22 cellular contexts compared by ENCODE assay signal in the genomic region with DNA sequence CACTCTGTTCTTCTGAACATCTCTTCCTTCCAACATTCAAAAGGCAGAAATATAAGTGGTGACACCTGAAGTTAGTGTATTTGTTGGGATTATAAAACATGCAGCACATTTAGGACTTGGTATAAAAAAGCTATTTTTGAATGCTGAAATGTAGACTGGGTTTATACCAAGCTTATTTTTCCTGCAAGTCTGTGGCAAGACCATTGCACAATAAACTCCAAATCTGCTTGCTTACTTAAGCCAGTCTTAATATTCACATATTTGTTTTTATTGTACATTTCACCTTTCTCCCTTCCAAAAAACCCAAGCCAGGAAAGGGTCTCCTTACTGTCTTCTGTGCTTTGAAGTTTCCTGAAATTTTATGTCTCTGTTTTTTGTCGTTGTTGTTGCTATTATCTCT.
A peak's percentile ranks its signal among the peaks of the same experiment; 100 is the strongest.
DNase-seq lines count a peak whose midpoint lies in the region; ATAC-seq and TF ChIP-seq lines count a peak whose summit lies in the region.
"Had no signal": no experiment of that assay in that cellular context is flagged by ENCODE, and none has a peak within 500 bp of the region (broad histone marks: within the 10 kb centered on the region; RNA-seq: fewer than 3 reads in every experiment).

No MANE protein-coding gene starts in this region.

- peaks cover 68% of the 10 kb centered on the region for H3K4me1 ChIP-seq in GM23338 (ENCODE audit: insufficient read depth)
- peaks cover 23% of the 10 kb centered on the region for H3K4me1 ChIP-seq in adipocyte (ENCODE audit: control insufficient read depth, insufficient read depth, low read length)
- peaks cover 51 to 75% of the 10 kb centered on the region in 2 donors for H3K4me1 ChIP-seq in gastrocnemius medialis
- H3K4me1 ChIP-seq in mesenchymal stem cell (ENCODE audit: control insufficient read depth, insufficient read depth, low read depth, low read length): peaks cover 2% of the 10 kb centered on the region

- H4K8ac ChIP-seq in mesenchymal stem cell (ENCODE audit: low read length): no peak overlapping the region

- H3K14ac ChIP-seq in mesenchymal stem cell (ENCODE audit: low read length in 2 of 2): no peak overlapping the region

- H3K4me3 Mint-ChIP-seq in GM23338: no peak overlapping the region; the same call in 2 of the 3 replicates
- H3K4me3 Mint-ChIP-seq: IgD-negative memory B cell had no signal

- H3K36me3 ChIP-seq in GM23338 (ENCODE audit: insufficient read depth) (no peaks in the 10 kb centered on the region), adipocyte (ENCODE audit: control insufficient read depth, insufficient read depth, low read length, severe bottlenecking) (no peaks in the 10 kb centered on the region), gastrocnemius medialis (no peaks in the 10 kb centered on the region), mesenchymal stem cell (ENCODE audit: control insufficient read depth in 1 of 2, insufficient read depth in 2 of 2, low read depth in 1 of 2, low read length in 2 of 2) (no peaks in the 10 kb centered on the region)

- H3K27me3 ChIP-seq in GM23338 (ENCODE audit: insufficient read depth) (no peaks in the 10 kb centered on the region), adipocyte (replicated peaks; ENCODE audit: control insufficient read depth, insufficient read depth, low read length) (no peaks in the 10 kb centered on the region), gastrocnemius medialis (no peaks in the 10 kb centered on the region), mesenchymal stem cell (ENCODE audit: control insufficient read depth in 1 of 2, insufficient read depth in 1 of 2, low read length in 2 of 2) (peaks cover 0 to 17% of the 10 kb centered on the region in 2 experiments)

- peak overlapping the region; percentile 69 for H3K27ac Mint-ChIP-seq in GM23338
- H3K27ac Mint-ChIP-seq: IgD-negative memory B cell had no signal

- no peak overlapping the region for H2BK120ac ChIP-seq in mesenchymal stem cell (ENCODE audit: low read depth, low read length)

- H3K4me2 ChIP-seq in GM23338: no peak overlapping the region
- H3K4me2 ChIP-seq in mesenchymal stem cell (ENCODE audit: low read length, poor library complexity, severe bottlenecking): no peak overlapping the region

- H4K20me1 ChIP-seq in GM23338 (replicated peaks; ENCODE audit: insufficient read depth): no peaks in the 10 kb centered on the region

- H4K91ac ChIP-seq in mesenchymal stem cell (ENCODE audit: low read length): no peak overlapping the region

- TF ChIP-seq CTCF in GM23338 (conservative IDR thresholded peaks at IDR 0.05; ENCODE audit: low read depth in 2 of 2): no peak
- no peak for TF ChIP-seq CTCF in fibroblast of mammary gland (conservative IDR thresholded peaks at IDR 0.05; ENCODE audit: control insufficient read depth, insufficient read depth, low read depth, low read length)
- no peak for TF ChIP-seq CTCF in gastrocnemius medialis (IDR thresholded peaks at IDR 0.05 in 4 of 5, conservative IDR thresholded peaks at IDR 0.05 in 1 of 5)

- no peak overlapping the region for H3K23ac ChIP-seq in mesenchymal stem cell (ENCODE audit: low read length in 2 of 2)

- H3K27ac ChIP-seq in GM23338 (ENCODE audit: low read depth) (peak overlapping the region; percentile 26; the same call in 1 of the 2 replicates), gastrocnemius medialis (peak overlapping the region; percentile 55 to 78 (median 64)), mesenchymal stem cell (ENCODE audit: low read length, poor library complexity, severe bottlenecking) (no peak overlapping the region)
- H3K27ac ChIP-seq: C4-2B, HL-60 had no signal

- H2BK12ac ChIP-seq in mesenchymal stem cell (ENCODE audit: low read length in 2 of 2): no peak overlapping the region

- H2AFZ ChIP-seq in GM23338: no peak overlapping the region
- no peak overlapping the region for H2AFZ ChIP-seq in mesenchymal stem cell (ENCODE audit: low read depth, low read length)

- ATAC-seq in GM23338 (no peak), gastrocnemius medialis (peak in 1 of 2 donors; percentile 25), HG02884 (IDR thresholded peaks at IDR 0.05; ENCODE audit: unreplicated experiment) (no peak), HG02938 (IDR thresholded peaks at IDR 0.05; ENCODE audit: unreplicated experiment) (no peak)

- H3K4me3 ChIP-seq in GM23338: no peak overlapping the region
- H3K4me3 ChIP-seq in adipocyte (ENCODE audit: low read length): no peak overlapping the region
- H3K4me3 ChIP-seq in fibroblast of mammary gland (ENCODE audit: control insufficient read depth, low read depth, low read length): no peak overlapping the region
- no peak overlapping the region for H3K4me3 ChIP-seq in gastrocnemius medialis
- H3K4me3 ChIP-seq in mesenchymal stem cell (ENCODE audit: insufficient read depth in 1 of 2, low read depth in 1 of 2, low read length in 2 of 2): no peak overlapping the region

- H2AK5ac ChIP-seq in mesenchymal stem cell (ENCODE audit: low read length, severe bottlenecking): no peak overlapping the region

- H3K18ac ChIP-seq in mesenchymal stem cell (ENCODE audit: low read depth in 1 of 2, low read length in 2 of 2): no peak overlapping the region

- TF ChIP-seq POLR2A in gastrocnemius medialis (IDR thresholded peaks at IDR 0.05): no peak

- peaks cover 54% of the 10 kb centered on the region for H3K4me1 Mint-ChIP-seq in GM23338
- H3K4me1 Mint-ChIP-seq: IgD-negative memory B cell had no signal

- no peak overlapping the region for H2BK15ac ChIP-seq in mesenchymal stem cell (ENCODE audit: low read depth, poor library complexity, severe bottlenecking)

- WGBS in mesenchymal stem cell: 83% methylated on average over 1 of the region's 1 CpG

- no peaks in the 10 kb centered on the region for H3K27me3 Mint-ChIP-seq in GM23338 (ENCODE audit: insufficient read depth, low read depth, poor library complexity)

- H3K36me3 Mint-ChIP-seq in GM23338 (ENCODE audit: low read depth): no peaks in the 10 kb centered on the region
- H3K36me3 Mint-ChIP-seq: IgD-negative memory B cell had no signal

- no peaks in the 10 kb centered on the region for H3F3A ChIP-seq in GM23338 (replicated peaks; ENCODE audit: low read depth)

- peaks cover 93% of the 10 kb centered on the region for H3K79me2 ChIP-seq in GM23338 (replicated peaks; ENCODE audit: insufficient read depth)

- no peak overlapping the region for H2BK5ac ChIP-seq in mesenchymal stem cell (ENCODE audit: low read depth, low read length, poor library complexity, severe bottlenecking)

- intact Hi-C loops in gastrocnemius medialis (cut with DNase I; ENCODE audit: low total_unique reads): no loop called here

- H3K9me2 ChIP-seq in GM23338 (ENCODE audit: insufficient read depth): no peaks in the 10 kb centered on the region

- H3K9me3 Mint-ChIP-seq in GM23338: no peaks in the 10 kb centered on the region

- H3K9ac ChIP-seq in adipocyte (ENCODE audit: low read length): no peak overlapping the region
- no peak overlapping the region for H3K9ac ChIP-seq in mesenchymal stem cell (ENCODE audit: low read length)

- no peak for DNase-seq in GM23338 (ENCODE audit: low spot score)
- peak; percentile 73 for DNase-seq in adipocyte (ENCODE audit: low read depth)
- DNase-seq in fibroblast of mammary gland (ENCODE audit: low read depth): peak; percentile 1
- DNase-seq in gastrocnemius medialis: no peak
- no peak for DNase-seq in mesenchymal stem cell
- DNase-seq in NCI-H446 (lab: John Stamatoyannopoulos, UW): no peak
- DNase-seq: ACHN, AML-193, Kasumi-1, MM.1S, NCI-H1092, NCI-H146, NCI-H2081, NCI-H2171 treated with DMSO at 0.1 percent for 48 hours, NCI-H446 treated with DMSO at 0.1 percent for 48 hours, NCI-H69, Right ventricle myocardium superior had no signal

- in situ Hi-C loops in gastrocnemius medialis (cut with MboI; ENCODE audit: low sequenced_read_pairs in 4 of 4): no loop called here

- H3K79me1 ChIP-seq in mesenchymal stem cell (replicated peaks; ENCODE audit: low read length, poor library complexity, severe bottlenecking): peaks cover 1% of the 10 kb centered on the region

- H3K4ac ChIP-seq in mesenchymal stem cell (ENCODE audit: low read depth in 1 of 2, low read length in 2 of 2): no peak overlapping the region

- H3K9me3 ChIP-seq in adipocyte (ENCODE audit: control insufficient read depth, low read length) (no peaks in the 10 kb centered on the region), gastrocnemius medialis (no peaks in the 10 kb centered on the region), mesenchymal stem cell (ENCODE audit: control insufficient read depth, low read length) (no peaks in the 10 kb centered on the region)

TF ChIP-seq in GM23338, 12 proteins besides CTCF, POLR2A, EP300 and RAD21:
- no peak for TF ChIP-seq POLR2AphosphoS5 (IDR thresholded peaks at IDR 0.05; ENCODE audit: low read depth)
- TF ChIP-seq NANOG (IDR thresholded peaks at IDR 0.05; ENCODE audit: borderline replicate concordance): no peak
- TF ChIP-seq, protein P1, sequence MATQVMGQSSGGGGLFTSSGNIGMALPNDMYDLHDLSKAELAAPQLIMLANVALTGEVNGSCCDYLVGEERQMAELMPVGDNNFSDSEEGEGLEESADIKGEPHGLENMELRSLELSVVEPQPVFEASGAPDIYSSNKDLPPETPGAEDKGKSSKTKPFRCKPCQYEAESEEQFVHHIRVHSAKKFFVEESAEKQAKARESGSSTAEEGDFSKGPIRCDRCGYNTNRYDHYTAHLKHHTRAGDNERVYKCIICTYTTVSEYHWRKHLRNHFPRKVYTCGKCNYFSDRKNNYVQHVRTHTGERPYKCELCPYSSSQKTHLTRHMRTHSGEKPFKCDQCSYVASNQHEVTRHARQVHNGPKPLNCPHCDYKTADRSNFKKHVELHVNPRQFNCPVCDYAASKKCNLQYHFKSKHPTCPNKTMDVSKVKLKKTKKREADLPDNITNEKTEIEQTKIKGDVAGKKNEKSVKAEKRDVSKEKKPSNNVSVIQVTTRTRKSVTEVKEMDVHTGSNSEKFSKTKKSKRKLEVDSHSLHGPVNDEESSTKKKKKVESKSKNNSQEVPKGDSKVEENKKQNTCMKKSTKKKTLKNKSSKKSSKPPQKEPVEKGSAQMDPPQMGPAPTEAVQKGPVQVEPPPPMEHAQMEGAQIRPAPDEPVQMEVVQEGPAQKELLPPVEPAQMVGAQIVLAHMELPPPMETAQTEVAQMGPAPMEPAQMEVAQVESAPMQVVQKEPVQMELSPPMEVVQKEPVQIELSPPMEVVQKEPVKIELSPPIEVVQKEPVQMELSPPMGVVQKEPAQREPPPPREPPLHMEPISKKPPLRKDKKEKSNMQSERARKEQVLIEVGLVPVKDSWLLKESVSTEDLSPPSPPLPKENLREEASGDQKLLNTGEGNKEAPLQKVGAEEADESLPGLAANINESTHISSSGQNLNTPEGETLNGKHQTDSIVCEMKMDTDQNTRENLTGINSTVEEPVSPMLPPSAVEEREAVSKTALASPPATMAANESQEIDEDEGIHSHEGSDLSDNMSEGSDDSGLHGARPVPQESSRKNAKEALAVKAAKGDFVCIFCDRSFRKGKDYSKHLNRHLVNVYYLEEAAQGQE (IDR thresholded peaks at IDR 0.05; ENCODE audit: unreplicated experiment): no peak
- no peak for TF ChIP-seq EZH2phosphoT487 (IDR thresholded peaks at IDR 0.05; ENCODE audit: unreplicated experiment)
TF ChIP-seq in GM23338: peak in this region for 0.

Comparison
In these comparisons a context has a peak if more than half of its experiments do, and no peak if none do; other contexts are left out.
1. DNase-seq: peak in adipocyte (single experiment) and fibroblast of mammary gland (single experiment); none in GM23338 (single experiment), gastrocnemius medialis (0 of 2), mesenchymal stem cell (single experiment) and NCI-H446 (0 of 2).